In the genomic region with DNA sequence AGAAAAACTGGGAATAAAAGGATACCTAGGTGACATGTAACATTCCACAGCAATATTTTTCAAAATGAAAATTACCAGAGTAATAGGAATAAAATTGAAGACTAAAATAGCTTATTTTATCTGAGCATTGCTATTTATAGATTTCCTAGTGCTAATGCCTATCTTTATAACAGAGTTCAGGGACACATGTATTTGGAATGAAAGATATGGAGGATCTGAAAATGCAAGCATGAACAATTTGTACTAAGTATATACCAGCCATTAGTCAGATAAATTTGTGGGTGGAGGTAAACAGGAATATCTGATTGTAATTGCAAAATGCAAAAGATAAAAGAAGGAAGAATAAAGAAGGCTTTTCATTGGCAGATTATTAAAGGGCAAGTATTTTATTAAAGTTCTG, we compare ENCODE assay signal across 33 cellular contexts.
"Had no signal": no experiment of that assay in that cellular context is flagged by ENCODE, and none has a peak within 500 bp of the region (broad histone marks: within the 10 kb centered on the region; RNA-seq: fewer than 3 reads in every experiment).

No MANE protein-coding gene starts in this region.

- H3K27me3 ChIP-seq: MG63 had no signal

- H3K27ac ChIP-seq: KMS-11 had no signal

- H3K4me2 ChIP-seq: KMS-11 had no signal

- H3K36me3 ChIP-seq: MG63 had no signal

- H3K4me3 ChIP-seq: MG63 had no signal

- H3K9me3 ChIP-seq: MG63 had no signal

- DNase-seq: Karpas-422, Kasumi-1, MG63, MM.1S, MV-4-11, NCI-H1048, NCI-H1092, NCI-H1092 treated with DMSO at 0.1 percent for 48 hours, NCI-H1105, NCI-H1417, NCI-H1417 treated with DMSO at 0.1 percent for 48 hours, NCI-H1436, NCI-H1436 treated with DMSO at 0.1 percent for 48 hours, NCI-H146, NCI-H1694, NCI-H1694 treated with DMSO at 0.1 percent for 48 hours, NCI-H187, NCI-H187 treated with DMSO at 0.1 percent for 48 hours, NCI-H1930, NCI-H2029, NCI-H2029 treated with DMSO at 0.1 percent for 48 hours, NCI-H2081, NCI-H2081 treated with DMSO at 0.1 percent for 48 hours, NCI-H2107, NCI-H2171, NCI-H2171 treated with DMSO at 0.1 percent for 48 hours, NCI-H2227 treated with DMSO at 0.1 percent for 48 hours, NCI-H226, NCI-H345, NCI-H446, NCI-H446 treated with DMSO at 0.1 percent for 48 hours, NCI-H510A had no signal

- H3K9ac ChIP-seq: KMS-11 had no signal
